ENCODE assay signal across 8 cellular contexts in the genomic region with DNA sequence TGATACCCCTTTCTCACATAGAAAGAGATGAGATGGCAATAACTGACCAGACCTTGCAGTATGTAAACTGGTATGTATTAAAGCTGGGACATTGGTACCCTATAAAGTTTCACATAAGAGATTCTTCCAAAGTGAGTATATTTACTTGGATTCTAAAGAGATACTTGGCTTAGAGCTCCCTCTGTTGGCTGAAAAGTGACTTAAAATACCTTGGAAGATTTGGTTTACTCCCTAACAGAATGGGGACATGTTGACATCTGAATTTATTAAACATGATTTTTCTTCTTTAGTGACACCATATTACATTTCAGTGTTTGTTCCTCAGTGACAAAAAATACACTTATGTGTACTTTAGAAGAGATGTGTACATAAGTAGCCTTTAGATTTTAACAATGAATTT. TPM values are rescaled to one million over a fixed set of nuclear protein-coding genes. Genes with fewer than 3 reads are reported as not detected.
DNase-seq lines count a peak whose midpoint lies in the region; ATAC-seq and TF ChIP-seq lines count a peak whose summit lies in the region.

No MANE protein-coding gene starts in this region.

- no peaks in the 10 kb centered on the region for H3K9me3 ChIP-seq in OCI-LY7 (ENCODE audit: low read length)

- no peak overlapping the region for H2AFZ ChIP-seq in OCI-LY7 (ENCODE audit: low read length)

- DNase-seq in DMS79 treated with DMSO at 0.1 percent for 48 hours (lab: John Stamatoyannopoulos, UW) (peak; percentile 8), DMS79 (lab: John Stamatoyannopoulos, UW) (no peak), OCI-LY7 (ENCODE audit: low spot score) (peak; percentile 73), dermis blood vessel endothelial cell (peak; percentile 80), middle frontal gyrus (ENCODE audit: extremely low spot score, low spot score) (peak; percentile 59), GF-D8 (lab: John Stamatoyannopoulos, UW) (no peak)
- peak; percentile 54 for DNase-seq in Jurkat, Clone E6-1 (ENCODE audit: low read depth, low spot score)

- H4K20me1 ChIP-seq in OCI-LY7 (ENCODE audit: insufficient read depth, low read length): no peaks in the 10 kb centered on the region

- peaks cover 6% of the 10 kb centered on the region for H3K4me1 ChIP-seq in OCI-LY7 (ENCODE audit: insufficient read depth, low read length, poor library complexity, severe bottlenecking)

- H3K79me2 ChIP-seq in OCI-LY7 (ENCODE audit: insufficient read depth, low read depth, low read length): no peaks in the 10 kb centered on the region

- POLR2A ChIA-PET in OCI-LY7 (lab: Charles Lee): no interaction called here

- no peaks in the 10 kb centered on the region for H3K9me2 ChIP-seq in OCI-LY7 (ENCODE audit: insufficient read depth, low read length)

- H3K4me2 ChIP-seq in OCI-LY7 (ENCODE audit: low read length): no peak overlapping the region

- CTCF ChIA-PET in OCI-LY7 (lab: Charles Lee; ENCODE audit: unreplicated experiment): no interaction called here

- H3K36me3 ChIP-seq in OCI-LY7 (ENCODE audit: insufficient read depth, low read length): no peaks in the 10 kb centered on the region

- BruUV-seq in OCI-LY7 (replicated peaks; lab: Mats Ljungman, UMichigan): no TSS peak

- ATAC-seq in GM19328 (IDR thresholded peaks at IDR 0.05; ENCODE audit: unreplicated experiment): no peak

- H3K4me3 ChIP-seq in Jurkat, Clone E6-1 (ENCODE audit: low read length): no peak overlapping the region
- H3K4me3 ChIP-seq in OCI-LY7 (ENCODE audit: low read depth, low read length, poor library complexity, severe bottlenecking): no peak overlapping the region

- H3K27ac ChIP-seq in OCI-LY7 (ENCODE audit: low read depth, low read length, poor library complexity, severe bottlenecking): no peak overlapping the region

- intact Hi-C loops in OCI-LY7 (cut with micrococcal nuclease; ENCODE audit: unreplicated experiment): loop anchor here (2.0 kb wide), 2 partner anchors 128 to 272 kb away; a partner anchor contains a TSS

- TF ChIP-seq CTCF in OCI-LY7 (conservative IDR thresholded peaks at IDR 0.05; ENCODE audit: low read length): peak; percentile 82

RNA-seq across cellular contexts. Expression of a gene that starts 47.9 kb away (rescaled TPM):
- polyA plus RNA-seq in Jurkat, Clone E6-1 (2012; ENCODE audit: insufficient read depth, insufficient read length): not detected
- 0.25 TPM in 1 of 2 replicates, not detected in the other for total RNA-seq in OCI-LY7 (2014; rRNA removed; shearing (Covaris generic))
- total RNA-seq in OCI-LY7 (2022): not detected in 2 replicates
- 0.34 and 0.42 TPM in 2 replicates for total RNA-seq in dermis blood vessel endothelial cell

Comparison
In these comparisons a context has a peak if more than half of its experiments do, and no peak if none do; other contexts are left out.
1. DNase-seq: peak in DMS79 treated with DMSO at 0.1 percent for 48 hours (single experiment), Jurkat, Clone E6-1 (single experiment), OCI-LY7 (single experiment), dermis blood vessel endothelial cell (single experiment) and middle frontal gyrus (single experiment); none in DMS79 (single experiment) and GF-D8 (single experiment).